ENCODE assay signal across 9 cellular contexts in the genomic region with DNA sequence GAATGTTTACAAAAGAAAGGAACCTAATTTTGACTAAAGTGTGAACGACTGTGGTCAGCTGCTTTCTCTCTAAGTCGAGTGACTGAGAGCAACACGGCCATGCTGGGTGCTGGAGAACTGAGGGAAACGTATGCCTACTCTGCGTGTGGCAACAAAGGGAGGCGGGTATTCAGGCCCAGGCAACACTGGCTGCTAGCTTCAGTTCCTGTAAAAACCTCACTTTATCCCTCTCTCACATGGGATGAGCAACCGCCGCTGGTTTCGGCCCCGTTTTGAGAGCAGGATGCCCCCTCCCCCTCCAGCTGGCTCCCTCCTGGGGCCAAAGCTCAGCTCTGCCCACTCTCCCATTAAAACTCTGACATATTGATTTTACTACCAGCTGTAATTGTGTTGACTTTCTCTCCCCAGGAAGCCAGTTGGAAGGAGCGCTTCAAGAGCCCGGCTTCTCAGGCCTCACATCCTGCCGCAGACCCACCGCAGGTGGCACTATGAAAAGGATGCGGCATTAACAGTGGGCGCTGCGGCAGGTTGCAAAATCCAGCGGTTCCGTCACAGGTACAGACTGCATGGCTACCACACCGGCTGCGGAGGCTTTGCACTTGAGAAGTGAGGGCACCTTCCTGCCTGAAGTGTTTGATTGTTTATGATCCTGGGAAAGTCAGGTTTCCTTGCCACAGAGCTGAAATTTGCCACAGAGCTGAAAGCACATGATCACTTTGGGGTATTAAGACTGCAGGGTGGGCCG. TPM values are rescaled to one million over a fixed set of nuclear protein-coding genes. Genes with fewer than 3 reads are reported as not detected.
DNase-seq lines count a peak whose midpoint lies in the region; ATAC-seq lines count a peak whose summit lies in the region.
"Had no signal": no experiment of that assay in that cellular context is flagged by ENCODE, and none has a peak within 500 bp of the region (broad histone marks: within the 10 kb centered on the region; RNA-seq: fewer than 3 reads in every experiment).

No MANE protein-coding gene starts in this region.

- H3K4me1 ChIP-seq in HUES48 (ENCODE audit: control insufficient read depth, insufficient read depth, low read length) (peaks cover 55% of the 10 kb centered on the region), mesendoderm (ENCODE audit: control insufficient read depth, low read depth, low read length) (peaks cover 27% of the 10 kb centered on the region)

- no peaks in the 10 kb centered on the region for H3K27me3 ChIP-seq in HUES48 (ENCODE audit: control insufficient read depth, insufficient read depth, low read length)
- H3K27me3 ChIP-seq in mesendoderm (ENCODE audit: insufficient read depth, low read length, poor library complexity): no peaks in the 10 kb centered on the region

- no peak overlapping the region for H3K27ac Mint-ChIP-seq in activated naive CD4-positive, alpha-beta T cell treated with anti-CD3 and anti-CD28 coated beads, Interleukin-2, amount 50 U/mL, for 24 hours
- peak overlapping the region; percentile 79 for H3K27ac Mint-ChIP-seq in stimulated activated naive B cell treated with anti-CD40 and anti-IgM and Interleukin-4, amounts not matched to agents 10 μg/mL and 1 μg/mL and 100 μg/mL, for 72 hours

- H3K27ac ChIP-seq in HUES48 (ENCODE audit: low read depth, low read length): peak overlapping the region; percentile 78
- peak overlapping the region; percentile 71 for H3K27ac ChIP-seq in mesendoderm (ENCODE audit: low read depth, low read length)

- WGBS in mesendoderm (ENCODE audit: extremely low coverage, insufficient coverage, low lambda C conversion rate): no CpG with 5 or more reads among the region's 22 CpGs

- no peak overlapping the region for H3K23ac ChIP-seq in mesendoderm (ENCODE audit: low read length)

- peaks cover 21% of the 10 kb centered on the region for H3K79me1 ChIP-seq in mesendoderm (ENCODE audit: low read length)

- H3K9ac ChIP-seq in HUES48 (ENCODE audit: low read depth, low read length) (no peak overlapping the region), mesendoderm (ENCODE audit: low read length) (peak overlapping the region; percentile 59)

- in situ Hi-C loops in ACHN (cut with HindIII; ENCODE audit: low pct_ligation_motif_present, low pct_unique_long_range_greater_than_20kb, low sequenced_read_pairs): no loop called here

- H3K9me3 Mint-ChIP-seq in activated naive CD4-positive, alpha-beta T cell treated with anti-CD3 and anti-CD28 coated beads, Interleukin-2, amount 50 U/mL, for 24 hours: no peaks in the 10 kb centered on the region
- H3K9me3 Mint-ChIP-seq in stimulated activated naive B cell treated with anti-CD40 and anti-IgM and Interleukin-4, amounts not matched to agents 10 μg/mL and 1 μg/mL and 100 μg/mL, for 72 hours: no peaks in the 10 kb centered on the region
- H3K9me3 Mint-ChIP-seq: IgD-negative memory B cell had no signal

- peak overlapping the region; percentile 86 for H3K56ac ChIP-seq in mesendoderm (ENCODE audit: low read length)

- no peak overlapping the region for H2BK15ac ChIP-seq in mesendoderm (replicated peaks; ENCODE audit: low read depth)

- H3K4me3 ChIP-seq in HUES48 (ENCODE audit: low read depth, low read length): no peak overlapping the region
- no peak overlapping the region for H3K4me3 ChIP-seq in mesendoderm (ENCODE audit: low read length)

- H4K8ac ChIP-seq in mesendoderm (ENCODE audit: low read depth, low read length): no peak overlapping the region

- peak overlapping the region; percentile 77 for H2BK5ac ChIP-seq in mesendoderm (ENCODE audit: low read length)

- H3K4me3 Mint-ChIP-seq in activated naive CD4-positive, alpha-beta T cell treated with anti-CD3 and anti-CD28 coated beads, Interleukin-2, amount 50 U/mL, for 24 hours: peak overlapping the region; percentile 81
- H3K4me3 Mint-ChIP-seq in stimulated activated naive B cell treated with anti-CD40 and anti-IgM and Interleukin-4, amounts not matched to agents 10 μg/mL and 1 μg/mL and 100 μg/mL, for 72 hours: peak overlapping the region; percentile 53 to 60

- H4K5ac ChIP-seq in mesendoderm (ENCODE audit: low read length): no peak overlapping the region

- H3K9me3 ChIP-seq in HUES48 (ENCODE audit: control insufficient read depth, insufficient read depth, low read length): no peaks in the 10 kb centered on the region

- no peak overlapping the region for H3K4me2 ChIP-seq in mesendoderm (ENCODE audit: low read length)

- H3K36me3 Mint-ChIP-seq in activated naive CD4-positive, alpha-beta T cell treated with anti-CD3 and anti-CD28 coated beads, Interleukin-2, amount 50 U/mL, for 24 hours: no peaks in the 10 kb centered on the region
- H3K36me3 Mint-ChIP-seq in stimulated activated naive B cell treated with anti-CD40 and anti-IgM and Interleukin-4, amounts not matched to agents 10 μg/mL and 1 μg/mL and 100 μg/mL, for 72 hours: no peaks in the 10 kb centered on the region

- DNase-seq in NCI-H774 (lab: John Stamatoyannopoulos, UW): peak; percentile 77
- DNase-seq in mesendoderm: peak; percentile 55
- DNase-seq in stimulated activated naive B cell treated with anti-CD40 and anti-IgM and Interleukin-4, amounts not matched to agents 10 μg/mL and 1 μg/mL and 100 μg/mL, for 72 hours: no peak
- DNase-seq in ACHN: no peak

- no peaks in the 10 kb centered on the region for H3K36me3 ChIP-seq in HUES48 (ENCODE audit: control insufficient read depth, insufficient read depth, low read length)
- no peaks in the 10 kb centered on the region for H3K36me3 ChIP-seq in mesendoderm (ENCODE audit: control insufficient read depth, insufficient read depth, low read length)

- H3K18ac ChIP-seq in mesendoderm (ENCODE audit: low read length): peak overlapping the region; percentile 3

- ATAC-seq in stimulated activated naive B cell treated with anti-CD40 and anti-IgM and Interleukin-4, amounts not matched to agents 10 μg/mL and 1 μg/mL and 100 μg/mL, for 72 hours (replicated peaks): peak; percentile 48 to 64
- no peak for ATAC-seq in HG02852 (IDR thresholded peaks at IDR 0.05; ENCODE audit: unreplicated experiment)
- ATAC-seq in GM19397 (IDR thresholded peaks at IDR 0.05; ENCODE audit: unreplicated experiment): no peak

- H3K79me2 ChIP-seq in mesendoderm (ENCODE audit: control insufficient read depth, insufficient read depth, low read length): peaks cover 64% of the 10 kb centered on the region

- peak overlapping the region; percentile 11 for H3K4ac ChIP-seq in mesendoderm (ENCODE audit: low read depth, low read length)

- H3K4me1 Mint-ChIP-seq in activated naive CD4-positive, alpha-beta T cell treated with anti-CD3 and anti-CD28 coated beads, Interleukin-2, amount 50 U/mL, for 24 hours: peaks cover 18% of the 10 kb centered on the region
- peaks cover 19 to 22% of the 10 kb centered on the region in 2 donors for H3K4me1 Mint-ChIP-seq in stimulated activated naive B cell treated with anti-CD40 and anti-IgM and Interleukin-4, amounts not matched to agents 10 μg/mL and 1 μg/mL and 100 μg/mL, for 72 hours

- H3K27me3 Mint-ChIP-seq in activated naive CD4-positive, alpha-beta T cell treated with anti-CD3 and anti-CD28 coated beads, Interleukin-2, amount 50 U/mL, for 24 hours: peaks cover 2% of the 10 kb centered on the region
- peaks cover 32 to 35% of the 10 kb centered on the region in 2 donors for H3K27me3 Mint-ChIP-seq in stimulated activated naive B cell treated with anti-CD40 and anti-IgM and Interleukin-4, amounts not matched to agents 10 μg/mL and 1 μg/mL and 100 μg/mL, for 72 hours

- no peak overlapping the region for H2BK120ac ChIP-seq in mesendoderm (ENCODE audit: low read depth, low read length)

- peak overlapping the region; percentile 77 for H2AK5ac ChIP-seq in mesendoderm (ENCODE audit: low read length)

RNA-seq across cellular contexts. Expression of gene PLXND1, which starts 12.7 kb away (rescaled TPM):
- polyA plus RNA-seq in mesendoderm (2013, experiment 1 of 2): 94.2 TPM
- polyA plus RNA-seq in mesendoderm (2013, experiment 2 of 2): 90.0 TPM

RNA-seq across cellular contexts. Expression of gene H1-8, which starts 50.8 kb away (rescaled TPM):
- 0.06 TPM for polyA plus RNA-seq in mesendoderm (2013, experiment 1 of 2)
- polyA plus RNA-seq in mesendoderm (2013, experiment 2 of 2): 0.15 TPM
- polyA plus RNA-seq: IgD-negative memory B cell had no signal

Comparison
In these comparisons a context has a peak if more than half of its experiments do, and no peak if none do; other contexts are left out.
1. DNase-seq: peak in NCI-H774 (single experiment) and mesendoderm (single experiment); none in stimulated activated naive B cell treated with anti-CD40 and anti-IgM and Interleukin-4, amounts not matched to agents 10 μg/mL and 1 μg/mL and 100 μg/mL, for 72 hours (single experiment) and ACHN (single experiment).
2. ATAC-seq: peak in stimulated activated naive B cell treated with anti-CD40 and anti-IgM and Interleukin-4, amounts not matched to agents 10 μg/mL and 1 μg/mL and 100 μg/mL, for 72 hours (2 of 2); none in HG02852 (single experiment) and GM19397 (single experiment).